In genomic region chr14:104512061-104512460, GRCh38 we compare ENCODE assay signal across 1 cellular context.
TF ChIP-seq lines count a peak whose summit lies in the region.

No MANE protein-coding gene starts in this region.

TF ChIP-seq in GM23338, 12 proteins besides CTCF, POLR2A, EP300 and RAD21 (continued from another document):
- TF ChIP-seq REST (IDR thresholded peaks at IDR 0.05; ENCODE audit: unreplicated experiment) (no peak), POLR2AphosphoS5 (IDR thresholded peaks at IDR 0.05; ENCODE audit: low read depth) (no peak), EZH2phosphoT487 (IDR thresholded peaks at IDR 0.05; ENCODE audit: unreplicated experiment) (no peak), JUNB (IDR thresholded peaks at IDR 0.05; ENCODE audit: unreplicated experiment) (no peak), ZNF114 (CRISPR knock-in tag; IDR thresholded peaks at IDR 0.05) (no peak)
- TF ChIP-seq, protein P1, sequence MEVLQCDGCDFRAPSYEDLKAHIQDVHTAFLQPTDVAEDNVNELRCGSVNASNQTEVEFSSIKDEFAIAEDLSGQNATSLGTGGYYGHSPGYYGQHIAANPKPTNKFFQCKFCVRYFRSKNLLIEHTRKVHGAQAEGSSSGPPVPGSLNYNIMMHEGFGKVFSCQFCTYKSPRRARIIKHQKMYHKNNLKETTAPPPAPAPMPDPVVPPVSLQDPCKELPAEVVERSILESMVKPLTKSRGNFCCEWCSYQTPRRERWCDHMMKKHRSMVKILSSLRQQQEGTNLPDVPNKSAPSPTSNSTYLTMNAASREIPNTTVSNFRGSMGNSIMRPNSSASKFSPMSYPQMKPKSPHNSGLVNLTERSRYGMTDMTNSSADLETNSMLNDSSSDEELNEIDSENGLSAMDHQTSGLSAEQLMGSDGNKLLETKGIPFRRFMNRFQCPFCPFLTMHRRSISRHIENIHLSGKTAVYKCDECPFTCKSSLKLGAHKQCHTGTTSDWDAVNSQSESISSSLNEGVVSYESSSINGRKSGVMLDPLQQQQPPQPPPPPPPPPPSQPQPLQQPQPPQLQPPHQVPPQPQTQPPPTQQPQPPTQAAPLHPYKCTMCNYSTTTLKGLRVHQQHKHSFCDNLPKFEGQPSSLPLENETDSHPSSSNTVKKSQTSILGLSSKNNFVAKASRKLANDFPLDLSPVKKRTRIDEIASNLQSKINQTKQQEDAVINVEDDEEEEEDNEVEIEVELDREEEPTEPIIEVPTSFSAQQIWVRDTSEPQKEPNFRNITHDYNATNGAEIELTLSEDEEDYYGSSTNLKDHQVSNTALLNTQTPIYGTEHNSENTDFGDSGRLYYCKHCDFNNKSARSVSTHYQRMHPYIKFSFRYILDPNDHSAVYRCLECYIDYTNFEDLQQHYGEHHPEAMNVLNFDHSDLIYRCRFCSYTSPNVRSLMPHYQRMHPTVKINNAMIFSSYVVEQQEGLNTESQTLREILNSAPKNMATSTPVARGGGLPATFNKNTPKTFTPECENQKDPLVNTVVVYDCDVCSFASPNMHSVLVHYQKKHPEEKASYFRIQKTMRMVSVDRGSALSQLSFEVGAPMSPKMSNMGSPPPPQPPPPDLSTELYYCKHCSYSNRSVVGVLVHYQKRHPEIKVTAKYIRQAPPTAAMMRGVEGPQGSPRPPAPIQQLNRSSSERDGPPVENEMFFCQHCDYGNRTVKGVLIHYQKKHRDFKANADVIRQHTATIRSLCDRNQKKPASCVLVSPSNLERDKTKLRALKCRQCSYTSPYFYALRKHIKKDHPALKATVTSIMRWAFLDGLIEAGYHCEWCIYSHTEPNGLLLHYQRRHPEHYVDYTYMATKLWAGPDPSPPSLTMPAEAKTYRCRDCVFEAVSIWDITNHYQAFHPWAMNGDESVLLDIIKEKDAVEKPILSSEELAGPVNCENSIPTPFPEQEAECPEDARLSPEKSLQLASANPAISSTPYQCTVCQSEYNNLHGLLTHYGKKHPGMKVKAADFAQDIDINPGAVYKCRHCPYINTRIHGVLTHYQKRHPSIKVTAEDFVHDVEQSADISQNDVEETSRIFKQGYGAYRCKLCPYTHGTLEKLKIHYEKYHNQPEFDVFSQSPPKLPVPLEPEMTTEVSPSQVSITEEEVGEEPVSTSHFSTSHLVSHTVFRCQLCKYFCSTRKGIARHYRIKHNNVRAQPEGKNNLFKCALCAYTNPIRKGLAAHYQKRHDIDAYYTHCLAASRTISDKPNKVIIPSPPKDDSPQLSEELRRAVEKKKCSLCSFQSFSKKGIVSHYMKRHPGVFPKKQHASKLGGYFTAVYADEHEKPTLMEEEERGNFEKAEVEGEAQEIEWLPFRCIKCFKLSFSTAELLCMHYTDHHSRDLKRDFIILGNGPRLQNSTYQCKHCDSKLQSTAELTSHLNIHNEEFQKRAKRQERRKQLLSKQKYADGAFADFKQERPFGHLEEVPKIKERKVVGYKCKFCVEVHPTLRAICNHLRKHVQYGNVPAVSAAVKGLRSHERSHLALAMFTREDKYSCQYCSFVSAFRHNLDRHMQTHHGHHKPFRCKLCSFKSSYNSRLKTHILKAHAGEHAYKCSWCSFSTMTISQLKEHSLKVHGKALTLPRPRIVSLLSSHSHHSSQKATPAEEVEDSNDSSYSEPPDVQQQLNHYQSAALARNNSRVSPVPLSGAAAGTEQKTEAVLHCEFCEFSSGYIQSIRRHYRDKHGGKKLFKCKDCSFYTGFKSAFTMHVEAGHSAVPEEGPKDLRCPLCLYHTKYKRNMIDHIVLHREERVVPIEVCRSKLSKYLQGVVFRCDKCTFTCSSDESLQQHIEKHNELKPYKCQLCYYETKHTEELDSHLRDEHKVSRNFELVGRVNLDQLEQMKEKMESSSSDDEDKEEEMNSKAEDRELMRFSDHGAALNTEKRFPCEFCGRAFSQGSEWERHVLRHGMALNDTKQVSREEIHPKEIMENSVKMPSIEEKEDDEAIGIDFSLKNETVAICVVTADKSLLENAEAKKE (CRISPR knock-in tag; IDR thresholded peaks at IDR 0.05) = no peak
